ENCODE assay signal across 1 cellular context in genomic region chr5:66617223-66617861, GRCh38.
TF ChIP-seq lines count a peak whose summit lies in the region.

No MANE protein-coding gene starts in this region.

TF ChIP-seq in GM12878, 131 proteins besides CTCF, POLR2A, EP300 and RAD21 (continued from another document):
- no peak for TF ChIP-seq ZBTB40 (IDR thresholded peaks at IDR 0.05; ENCODE audit: borderline replicate concordance)
- TF ChIP-seq POLR2AphosphoS2 (IDR thresholded peaks at IDR 0.05; ENCODE audit: low read depth, low read length) = no peak
- TF ChIP-seq HDAC2 (IDR thresholded peaks at IDR 0.05) = no peak
- no peak for TF ChIP-seq IRF5 (IDR thresholded peaks at IDR 0.05; ENCODE audit: borderline replicate concordance)
- TF ChIP-seq CBX3 (IDR thresholded peaks at IDR 0.05; ENCODE audit: borderline replicate concordance, low read depth) = no peak
- no peak for TF ChIP-seq STAT3 (IDR thresholded peaks at IDR 0.05; ENCODE audit: low read depth, low read length)
- no peak for TF ChIP-seq SUZ12 (IDR thresholded peaks at IDR 0.05; ENCODE audit: unreplicated experiment)
- no peak for TF ChIP-seq BHLHE40 (IDR thresholded peaks at IDR 0.05; ENCODE audit: borderline replicate concordance in 1 of 2, low read depth in 2 of 2, low read length in 1 of 2)
- no peak for TF ChIP-seq SMC3 (IDR thresholded peaks at IDR 0.05; ENCODE audit: borderline replicate concordance, low read length)
- TF ChIP-seq ZNF592 (IDR thresholded peaks at IDR 0.05) = no peak
- no peak for TF ChIP-seq SP1 (IDR thresholded peaks at IDR 0.05; ENCODE audit: low read depth, low read length)
- no peak for TF ChIP-seq ZNF687 (IDR thresholded peaks at IDR 0.05)
- TF ChIP-seq MEF2B (IDR thresholded peaks at IDR 0.05; ENCODE audit: partially characterized antibody, poor library complexity, severe bottlenecking) = no peak
